ENCODE assay signal across 1 cellular context in the genomic region with DNA sequence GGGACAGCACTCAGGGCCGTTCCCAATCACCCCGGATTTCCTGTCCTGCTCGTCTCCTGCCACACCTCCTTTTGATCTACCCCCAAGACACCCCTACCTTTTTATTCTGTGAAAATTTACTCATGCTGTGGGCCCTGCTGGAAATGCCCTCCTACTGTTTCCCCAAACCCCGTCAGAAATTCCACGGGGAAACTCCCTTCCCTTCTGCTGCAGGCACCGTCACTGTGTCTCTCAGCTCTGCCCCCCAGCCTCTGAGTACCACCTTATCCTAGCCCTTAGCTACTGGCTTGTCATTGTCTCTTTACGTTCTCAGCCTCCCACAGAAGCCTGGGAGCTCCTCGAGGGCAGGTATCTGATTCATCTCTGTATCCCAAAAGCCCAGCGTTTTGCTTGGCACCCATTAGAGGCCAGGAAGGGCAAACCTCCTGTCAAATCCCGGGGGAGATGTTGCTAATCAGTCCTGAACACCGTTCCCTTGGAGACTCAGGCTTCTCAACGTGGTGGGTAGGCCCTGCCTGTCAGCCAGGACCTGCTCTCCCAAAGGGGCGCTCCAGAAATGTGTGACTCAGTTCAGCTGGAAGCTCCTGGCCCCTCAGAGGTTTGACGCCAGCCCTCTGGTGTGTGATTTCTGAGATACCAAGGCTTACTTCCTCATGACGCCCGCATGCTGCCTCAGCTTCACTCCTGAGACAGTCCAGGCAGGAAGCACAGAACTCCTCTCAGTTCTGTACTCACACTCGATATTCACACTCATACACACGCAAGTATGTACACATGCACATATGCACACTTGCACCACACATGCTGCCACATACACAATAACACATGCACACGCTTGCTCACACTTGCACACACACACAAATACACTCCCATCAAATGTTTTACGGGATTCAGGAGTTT.
TF ChIP-seq lines count a peak whose summit lies in the region.

No MANE protein-coding gene starts in this region.

TF ChIP-seq in GM23338, 12 proteins besides CTCF, POLR2A, EP300 and RAD21 (continued from another document):
- TF ChIP-seq, protein P1, sequence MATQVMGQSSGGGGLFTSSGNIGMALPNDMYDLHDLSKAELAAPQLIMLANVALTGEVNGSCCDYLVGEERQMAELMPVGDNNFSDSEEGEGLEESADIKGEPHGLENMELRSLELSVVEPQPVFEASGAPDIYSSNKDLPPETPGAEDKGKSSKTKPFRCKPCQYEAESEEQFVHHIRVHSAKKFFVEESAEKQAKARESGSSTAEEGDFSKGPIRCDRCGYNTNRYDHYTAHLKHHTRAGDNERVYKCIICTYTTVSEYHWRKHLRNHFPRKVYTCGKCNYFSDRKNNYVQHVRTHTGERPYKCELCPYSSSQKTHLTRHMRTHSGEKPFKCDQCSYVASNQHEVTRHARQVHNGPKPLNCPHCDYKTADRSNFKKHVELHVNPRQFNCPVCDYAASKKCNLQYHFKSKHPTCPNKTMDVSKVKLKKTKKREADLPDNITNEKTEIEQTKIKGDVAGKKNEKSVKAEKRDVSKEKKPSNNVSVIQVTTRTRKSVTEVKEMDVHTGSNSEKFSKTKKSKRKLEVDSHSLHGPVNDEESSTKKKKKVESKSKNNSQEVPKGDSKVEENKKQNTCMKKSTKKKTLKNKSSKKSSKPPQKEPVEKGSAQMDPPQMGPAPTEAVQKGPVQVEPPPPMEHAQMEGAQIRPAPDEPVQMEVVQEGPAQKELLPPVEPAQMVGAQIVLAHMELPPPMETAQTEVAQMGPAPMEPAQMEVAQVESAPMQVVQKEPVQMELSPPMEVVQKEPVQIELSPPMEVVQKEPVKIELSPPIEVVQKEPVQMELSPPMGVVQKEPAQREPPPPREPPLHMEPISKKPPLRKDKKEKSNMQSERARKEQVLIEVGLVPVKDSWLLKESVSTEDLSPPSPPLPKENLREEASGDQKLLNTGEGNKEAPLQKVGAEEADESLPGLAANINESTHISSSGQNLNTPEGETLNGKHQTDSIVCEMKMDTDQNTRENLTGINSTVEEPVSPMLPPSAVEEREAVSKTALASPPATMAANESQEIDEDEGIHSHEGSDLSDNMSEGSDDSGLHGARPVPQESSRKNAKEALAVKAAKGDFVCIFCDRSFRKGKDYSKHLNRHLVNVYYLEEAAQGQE (IDR thresholded peaks at IDR 0.05; ENCODE audit: unreplicated experiment), result no peak
- TF ChIP-seq, protein P2, sequence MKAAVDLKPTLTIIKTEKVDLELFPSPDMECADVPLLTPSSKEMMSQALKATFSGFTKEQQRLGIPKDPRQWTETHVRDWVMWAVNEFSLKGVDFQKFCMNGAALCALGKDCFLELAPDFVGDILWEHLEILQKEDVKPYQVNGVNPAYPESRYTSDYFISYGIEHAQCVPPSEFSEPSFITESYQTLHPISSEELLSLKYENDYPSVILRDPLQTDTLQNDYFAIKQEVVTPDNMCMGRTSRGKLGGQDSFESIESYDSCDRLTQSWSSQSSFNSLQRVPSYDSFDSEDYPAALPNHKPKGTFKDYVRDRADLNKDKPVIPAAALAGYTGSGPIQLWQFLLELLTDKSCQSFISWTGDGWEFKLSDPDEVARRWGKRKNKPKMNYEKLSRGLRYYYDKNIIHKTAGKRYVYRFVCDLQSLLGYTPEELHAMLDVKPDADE (IDR thresholded peaks at IDR 0.05), result no peak
- TF ChIP-seq ZNF114 (CRISPR knock-in tag; IDR thresholded peaks at IDR 0.05), result no peak
